ENCODE assay signal across 1 cellular context in genomic region chr5:176837707-176838115, GRCh38.
TF ChIP-seq lines count a peak whose summit lies in the region.

No MANE protein-coding gene starts in this region.

TF ChIP-seq in HepG2, 621 proteins besides CTCF, POLR2A, EP300 and RAD21 (continued from another document and continues in another):
- peak in 1 of 2 experiments; percentile 100 for TF ChIP-seq REST (IDR thresholded peaks at IDR 0.05; ENCODE audit: borderline replicate concordance in 1 of 2, low read depth in 1 of 2, low read length in 2 of 2)
- peak; percentile 100 for TF ChIP-seq ZNF367 (CRISPR knock-in tag; IDR thresholded peaks at IDR 0.05; ENCODE audit: borderline replicate concordance)
- peak; percentile 96 for TF ChIP-seq MTA1 (CRISPR knock-in tag; IDR thresholded peaks at IDR 0.05; ENCODE audit: borderline replicate concordance)
- TF ChIP-seq ZMAT3 (CRISPR knock-in tag; conservative IDR thresholded peaks at IDR 0.05), result peak; percentile 100
- TF ChIP-seq MAFK (conservative IDR thresholded peaks at IDR 0.05 in 1 of 2, IDR thresholded peaks at IDR 0.05 in 1 of 2; ENCODE audit: low read length in 2 of 2), result no peak
- TF ChIP-seq ZNF512B (CRISPR knock-in tag; IDR thresholded peaks at IDR 0.05; ENCODE audit: borderline replicate concordance), result peak; percentile 93; the same call in 1 of the 2 replicates
- TF ChIP-seq ZBTB42 (CRISPR knock-in tag; IDR thresholded peaks at IDR 0.05), result peak; percentile 99
- peak; percentile 84 for TF ChIP-seq ZBTB14 (CRISPR knock-in tag; IDR thresholded peaks at IDR 0.05)
- TF ChIP-seq TCF12 (IDR thresholded peaks at IDR 0.05), result no peak
- TF ChIP-seq TCF12 (CRISPR knock-in tag; IDR thresholded peaks at IDR 0.05), result peak; percentile 98
- TF ChIP-seq HNRNPH1 (optimal IDR thresholded peaks at IDR 0.05; ENCODE audit: low read depth, low read length), result no peak
- no peak for TF ChIP-seq CBX2 (IDR thresholded peaks at IDR 0.05; ENCODE audit: low read depth, low read length)
- peak; percentile 99 for TF ChIP-seq CBX2 (CRISPR knock-in tag; IDR thresholded peaks at IDR 0.05; ENCODE audit: low read depth)
- peak; percentile 99 for TF ChIP-seq ZNF326 (CRISPR knock-in tag; IDR thresholded peaks at IDR 0.05; ENCODE audit: borderline replicate concordance)
- peak; percentile 100 for TF ChIP-seq ZFP82 (CRISPR knock-in tag; IDR thresholded peaks at IDR 0.05; ENCODE audit: borderline replicate concordance)
- TF ChIP-seq BCLAF1 (IDR thresholded peaks at IDR 0.05), result no peak
- TF ChIP-seq PREB (CRISPR knock-in tag; IDR thresholded peaks at IDR 0.05), result peak; percentile 100
- TF ChIP-seq ZNF17 (CRISPR knock-in tag; IDR thresholded peaks at IDR 0.05), result peak; percentile 100
- TF ChIP-seq SMAD9 (CRISPR knock-in tag; IDR thresholded peaks at IDR 0.05), result peak; percentile 100
- TF ChIP-seq NBN (conservative IDR thresholded peaks at IDR 0.05), result no peak
- TF ChIP-seq MLLT10 (CRISPR knock-in tag; IDR thresholded peaks at IDR 0.05), result peak; percentile 97; the same call in 1 of the 2 replicates
- peak; percentile 100 for TF ChIP-seq ZNF235 (CRISPR knock-in tag; IDR thresholded peaks at IDR 0.05; ENCODE audit: borderline replicate concordance)
- peak; percentile 100 for TF ChIP-seq ZNF546 (CRISPR knock-in tag; conservative IDR thresholded peaks at IDR 0.05)
- TF ChIP-seq GRHL1 (CRISPR knock-in tag; conservative IDR thresholded peaks at IDR 0.05), result peak; percentile 80; the same call in 1 of the 2 replicates
- peak; percentile 100 for TF ChIP-seq SALL1 (CRISPR knock-in tag; IDR thresholded peaks at IDR 0.05)
- peak; percentile 100 for TF ChIP-seq TOPORS (CRISPR knock-in tag; IDR thresholded peaks at IDR 0.05)
- no peak for TF ChIP-seq CEBPZ (IDR thresholded peaks at IDR 0.05; ENCODE audit: low read length)
- TF ChIP-seq ZNF382 (CRISPR knock-in tag; IDR thresholded peaks at IDR 0.05; ENCODE audit: borderline replicate concordance), result peak; percentile 83; the same call in 1 of the 2 replicates
- peak; percentile 100 for TF ChIP-seq JARID2 (CRISPR knock-in tag; IDR thresholded peaks at IDR 0.05; ENCODE audit: insufficient replicate concordance)
- peak; percentile 96 for TF ChIP-seq SOX5 (CRISPR knock-in tag; IDR thresholded peaks at IDR 0.05; ENCODE audit: borderline replicate concordance)
- TF ChIP-seq ZNF18 (CRISPR knock-in tag; IDR thresholded peaks at IDR 0.05; ENCODE audit: insufficient replicate concordance), result peak; percentile 99
- peak; percentile 100 for TF ChIP-seq ZNF605 (CRISPR knock-in tag; IDR thresholded peaks at IDR 0.05)
- TF ChIP-seq ETV5 (CRISPR knock-in tag; IDR thresholded peaks at IDR 0.05; ENCODE audit: borderline replicate concordance), result peak; percentile 97
- peak; percentile 100 for TF ChIP-seq ZNF564 (CRISPR knock-in tag; IDR thresholded peaks at IDR 0.05)
- no peak for TF ChIP-seq AGO2 (optimal IDR thresholded peaks at IDR 0.05; ENCODE audit: low read depth, low read length)
- peak; percentile 100 for TF ChIP-seq NRL (CRISPR knock-in tag; IDR thresholded peaks at IDR 0.05; ENCODE audit: borderline replicate concordance)
- peak; percentile 98 for TF ChIP-seq ZNF329 (CRISPR knock-in tag; IDR thresholded peaks at IDR 0.05; ENCODE audit: low read depth)
- TF ChIP-seq KDM4B (CRISPR knock-in tag; IDR thresholded peaks at IDR 0.05), result peak; percentile 100
- TF ChIP-seq ZBTB8A (CRISPR knock-in tag; IDR thresholded peaks at IDR 0.05; ENCODE audit: borderline replicate concordance, low read depth), result peak; percentile 99
- no peak for TF ChIP-seq ATF7 (IDR thresholded peaks at IDR 0.05)
- TF ChIP-seq ATF7 (CRISPR knock-in tag; IDR thresholded peaks at IDR 0.05), result peak; percentile 92
- TF ChIP-seq GTF2F1 (IDR thresholded peaks at IDR 0.05; ENCODE audit: low read length), result no peak
- TF ChIP-seq ZNF225 (CRISPR knock-in tag; IDR thresholded peaks at IDR 0.05), result peak; percentile 100
- TF ChIP-seq MAFG (CRISPR knock-in tag; IDR thresholded peaks at IDR 0.05), result peak; percentile 91
- TF ChIP-seq SOX6 (IDR thresholded peaks at IDR 0.05), result no peak
- TF ChIP-seq SOX6 (CRISPR knock-in tag; IDR thresholded peaks at IDR 0.05), result peak; percentile 86
- TF ChIP-seq ELF4 (CRISPR knock-in tag; IDR thresholded peaks at IDR 0.05; ENCODE audit: borderline replicate concordance), result peak; percentile 100
- peak; percentile 98 for TF ChIP-seq JUN (CRISPR knock-in tag; IDR thresholded peaks at IDR 0.05)
- 0 out of 2 replicates have a peak, but pooled peaks have one; percentile 19 for TF ChIP-seq RFX5 (IDR thresholded peaks at IDR 0.05; ENCODE audit: low read depth, low read length)
- peak; percentile 52; the same call in 1 of the 2 replicates for TF ChIP-seq ATF1 (CRISPR knock-in tag; IDR thresholded peaks at IDR 0.05)
- TF ChIP-seq ISX (CRISPR knock-in tag; conservative IDR thresholded peaks at IDR 0.05), result peak; percentile 100
